8 cellular contexts compared by ENCODE assay signal in the genomic region with DNA sequence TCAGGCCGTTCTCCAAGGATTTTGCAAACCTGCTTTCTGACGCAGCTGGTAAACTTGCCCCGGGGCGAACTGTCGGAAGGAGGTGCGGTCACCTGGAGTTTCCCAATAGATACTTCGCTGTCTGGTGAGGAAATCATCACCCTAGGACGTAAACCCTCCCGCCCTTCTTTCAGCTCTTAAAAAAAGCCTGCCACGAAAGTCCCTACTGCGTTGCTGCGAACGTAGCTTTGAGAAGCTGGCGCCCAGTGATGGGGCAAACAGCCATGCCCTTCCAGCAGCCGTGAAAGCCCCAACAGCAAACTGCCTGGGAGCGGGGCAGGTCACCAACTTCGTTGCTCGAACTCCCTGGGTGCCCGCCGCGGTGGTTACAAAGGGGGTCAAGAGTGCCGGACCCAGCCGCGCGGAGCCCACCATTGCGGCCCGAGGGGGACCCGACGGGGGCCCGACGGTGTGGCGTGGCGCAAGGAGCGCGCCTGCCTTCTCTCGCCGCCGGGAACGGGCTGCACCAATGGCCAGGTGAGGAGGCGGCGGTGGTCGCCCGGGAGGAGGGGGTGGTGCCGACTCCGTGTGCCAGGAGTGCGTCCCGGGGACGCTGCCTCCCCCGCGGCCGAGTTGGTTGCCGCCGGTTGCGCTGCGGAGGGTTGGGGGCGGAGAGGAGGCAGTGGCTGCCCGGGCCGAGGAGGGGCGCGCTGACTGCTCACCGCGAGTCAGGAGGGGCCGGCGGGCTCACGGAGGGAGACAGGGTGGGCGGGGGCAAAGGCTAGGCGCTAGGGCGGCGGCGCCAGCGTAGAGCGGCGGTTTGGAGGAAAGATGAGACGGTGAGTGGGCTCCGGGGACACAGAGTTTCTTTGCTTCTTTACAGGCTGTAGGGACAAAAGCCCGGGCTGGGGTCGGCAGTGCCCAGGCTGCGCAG. TPM values are rescaled to one million over a fixed set of nuclear protein-coding genes. Genes with fewer than 3 reads are reported as not detected.
A peak's percentile ranks its signal among the peaks of the same experiment; 100 is the strongest.
DNase-seq lines count a peak whose midpoint lies in the region; ATAC-seq, FAIRE-seq and TF ChIP-seq lines count a peak whose summit lies in the region.

A gene (plus strand): TSS at position 205 of the 913 bp plus-strand sequence. CDS start 24,813 bp downstream, outside the sequence.

- H3K9ac ChIP-seq in K562 (ENCODE audit: insufficient read depth in 1 of 2, low read depth in 2 of 2, low read length in 2 of 2) (no peak within 1 kb of the TSS), iPS-18a (ENCODE audit: low read length) (peak within 1 kb of the TSS; percentile 69)

- no peak within 1 kb of the TSS for H3K4me2 ChIP-seq in K562 (ENCODE audit: insufficient read depth, low read length)

- H2AFZ ChIP-seq in K562 (ENCODE audit: low read depth, low read length), result no peak within 1 kb of the TSS

- no peaks in the 10 kb centered on the region for H3K79me2 ChIP-seq in K562 (ENCODE audit: control insufficient read depth, insufficient read depth, low read length)

- in situ Hi-C loops in K562 (cut with MboI), result no loop called here

- H3K9me3 ChIP-seq in K562 (replicated peaks; ENCODE audit: control insufficient read depth, insufficient read depth, low read depth, low read length) (no peaks in the 10 kb centered on the region), iPS-18a (ENCODE audit: control insufficient read depth, low read depth, low read length) (no peaks in the 10 kb centered on the region), small intestine (ENCODE audit: control insufficient read depth, low read depth) (no peaks in the 10 kb centered on the region)

- TF ChIP-seq POLR2A in K562 (conservative IDR thresholded peaks at IDR 0.05), result no peak

- H3K4me3 ChIP-seq in LNCaP clone FGC (ENCODE audit: low read depth, low read length) (peak within 1 kb of the TSS; percentile 54), K562 (no peak within 1 kb of the TSS), iPS-18a (ENCODE audit: low read length) (peak within 1 kb of the TSS; percentile 79), small intestine (ENCODE audit: low read depth in 1 of 2, low read length in 2 of 2) (peak within 1 kb of the TSS; percentile 55 to 64)

- H3K27ac ChIP-seq in K562 (ENCODE audit: extremely low read depth, low read depth, low read length), result no peak within 1 kb of the TSS
- H3K27ac ChIP-seq in iPS-18a (ENCODE audit: low read length), result no peak within 1 kb of the TSS
- peak within 1 kb of the TSS; percentile 63 to 90 for H3K27ac ChIP-seq in small intestine (ENCODE audit: low read depth in 1 of 2, low read length in 1 of 2)

- H3K27me3 ChIP-seq in K562 (ENCODE audit: control insufficient read depth in 2 of 2, insufficient read depth in 2 of 2, low read length in 2 of 2) (peaks cover 0 to 9% of the 10 kb centered on the region in 2 experiments; a peak in 3 of 5 replicates), iPS-18a (ENCODE audit: control insufficient read depth, insufficient read depth, low read length) (peaks cover 36% of the 10 kb centered on the region), small intestine (ENCODE audit: control insufficient read depth in 2 of 2, insufficient read depth in 2 of 2, low read length in 2 of 2) (peaks cover 0 to 4% of the 10 kb centered on the region in 2 donors)

- POLR2A ChIA-PET in K562 (lab: Yijun Ruan, JAX), result interaction anchor here (0.6 kb wide), 1 partner anchor 118 kb away, joined by 3 read pairs; no protein-coding TSS in a partner anchor

- no peaks in the 10 kb centered on the region for H4K20me1 ChIP-seq in K562 (replicated peaks; ENCODE audit: control insufficient read depth, insufficient read depth, low read length)

- TF ChIP-seq RAD21 in K562 (CRISPR knock-in tag; conservative IDR thresholded peaks at IDR 0.05 in 1 of 2, IDR thresholded peaks at IDR 0.05 in 1 of 2), result no peak

- H3K4me1 ChIP-seq in K562 (replicated peaks in 1 of 2; ENCODE audit: control insufficient read depth in 2 of 2, insufficient read depth in 2 of 2, low read length in 2 of 2) (peaks cover 0 to 7% of the 10 kb centered on the region in 2 experiments; a peak in 1 of 5 replicates), iPS-18a (ENCODE audit: control insufficient read depth, low read depth, low read length) (peaks cover 47% of the 10 kb centered on the region), small intestine (ENCODE audit: control insufficient read depth in 2 of 2, insufficient read depth in 1 of 2, low read depth in 1 of 2, low read length in 1 of 2) (peaks cover 3% of the 10 kb centered on the region in 2 donors)

- intact Hi-C loops in K562 (cut with micrococcal nuclease), result no loop called here

- no peak for TF ChIP-seq EP300 in K562 (IDR thresholded peaks at IDR 0.05; ENCODE audit: low read length)

- H3K9me1 ChIP-seq in K562 (ENCODE audit: control insufficient read depth, insufficient read depth, low read length), result no peaks in the 10 kb centered on the region

- FAIRE-seq in K562 (lab: Jason Lieb, UNC) (no peak), small intestine (lab: Jason Lieb, UNC) (no peak)

- ATAC-seq in K562 (no peak; the same call in 2 of the 3 replicates), GM19452 (IDR thresholded peaks at IDR 0.05; ENCODE audit: unreplicated experiment) (no peak)

- no TSS peak for BruUV-seq in K562 (replicated peaks; lab: Mats Ljungman, UMichigan)

- TF ChIP-seq CTCF in LNCaP clone FGC (IDR thresholded peaks at IDR 0.05; ENCODE audit: control insufficient read depth, extremely low read depth, insufficient read depth), result no peak; the same call in 1 of the 2 replicates
- no peak for TF ChIP-seq CTCF in K562 (IDR thresholded peaks at IDR 0.05 in 2 of 3, conservative IDR thresholded peaks at IDR 0.05 in 1 of 3; ENCODE audit: insufficient read depth in 2 of 3, low read depth in 1 of 3, low read length in 3 of 3)

- H3K36me3 ChIP-seq in K562 (ENCODE audit: control insufficient read depth, insufficient read depth, low read length), result no peaks in the 10 kb centered on the region
- no peaks in the 10 kb centered on the region for H3K36me3 ChIP-seq in iPS-18a (ENCODE audit: control insufficient read depth, low read depth, low read length)
- H3K36me3 ChIP-seq in small intestine (ENCODE audit: control insufficient read depth in 2 of 2, insufficient read depth in 2 of 2, low read length in 2 of 2), result no peaks in the 10 kb centered on the region

- DNase-seq in NCI-H510A (lab: John Stamatoyannopoulos, UW), result peak; percentile 22
- no peak for DNase-seq in NCI-H510A treated with DMSO at 0.1 percent for 48 hours (lab: John Stamatoyannopoulos, UW)
- DNase-seq in LNCaP clone FGC (ENCODE audit: low read depth), result no peak
- DNase-seq in T1000 (lab: John Stamatoyannopoulos, UW), result peak; percentile 58
- DNase-seq in K562 (ENCODE audit: extremely low read depth in 1 of 4, low spot score in 3 of 4), result no peak
- DNase-seq in small intestine, result peak; percentile 57

- CTCF ChIA-PET in K562 (lab: Yijun Ruan, JAX; ENCODE audit: low intra/inter-chr PET ratio), result no interaction called here

- 16% methylated on average over 35 of the region's 78 CpGs for WGBS in K562 (ENCODE audit: insufficient coverage, low coverage, missing lambda C conversion rate)
- WGBS in small intestine, 3 donors, result 0 to 1% (median 1%) methylated on average over 69 to 78 of the region's 78 CpGs

TF ChIP-seq in K562, 482 proteins besides CTCF, POLR2A, EP300 and RAD21 (continues in another document):
- TF ChIP-seq, protein P1, sequence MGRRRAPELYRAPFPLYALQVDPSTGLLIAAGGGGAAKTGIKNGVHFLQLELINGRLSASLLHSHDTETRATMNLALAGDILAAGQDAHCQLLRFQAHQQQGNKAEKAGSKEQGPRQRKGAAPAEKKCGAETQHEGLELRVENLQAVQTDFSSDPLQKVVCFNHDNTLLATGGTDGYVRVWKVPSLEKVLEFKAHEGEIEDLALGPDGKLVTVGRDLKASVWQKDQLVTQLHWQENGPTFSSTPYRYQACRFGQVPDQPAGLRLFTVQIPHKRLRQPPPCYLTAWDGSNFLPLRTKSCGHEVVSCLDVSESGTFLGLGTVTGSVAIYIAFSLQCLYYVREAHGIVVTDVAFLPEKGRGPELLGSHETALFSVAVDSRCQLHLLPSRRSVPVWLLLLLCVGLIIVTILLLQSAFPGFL (CRISPR knock-in tag; IDR thresholded peaks at IDR 0.05), result no peak
- TF ChIP-seq GABPA (tag; conservative IDR thresholded peaks at IDR 0.05; ENCODE audit: low read depth), result no peak
- TF ChIP-seq, protein P2, sequence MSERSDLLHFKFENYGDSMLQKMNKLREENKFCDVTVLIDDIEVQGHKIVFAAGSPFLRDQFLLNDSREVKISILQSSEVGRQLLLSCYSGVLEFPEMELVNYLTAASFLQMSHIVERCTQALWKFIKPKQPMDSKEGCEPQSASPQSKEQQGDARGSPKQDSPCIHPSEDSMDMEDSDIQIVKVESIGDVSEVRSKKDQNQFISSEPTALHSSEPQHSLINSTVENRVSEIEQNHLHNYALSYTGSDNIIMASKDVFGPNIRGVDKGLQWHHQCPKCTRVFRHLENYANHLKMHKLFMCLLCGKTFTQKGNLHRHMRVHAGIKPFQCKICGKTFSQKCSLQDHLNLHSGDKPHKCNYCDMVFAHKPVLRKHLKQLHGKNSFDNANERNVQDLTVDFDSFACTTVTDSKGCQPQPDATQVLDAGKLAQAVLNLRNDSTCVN (CRISPR knock-in tag; IDR thresholded peaks at IDR 0.05), result no peak

RNA-seq across cellular contexts. Expression of the gene that starts here (rescaled TPM):
- total RNA-seq in K562 (2011; cell fraction: chromatin; rRNA removed; ENCODE audit: low replicate concordance), result not detected in 2 replicates
- not detected in 2 replicates for total RNA-seq in K562 (2011; cell fraction: nucleolus; rRNA removed)
- total RNA-seq in K562 (2011; cell fraction: nucleoplasm; rRNA removed), result not detected in 2 replicates
- total RNA-seq in K562 (2014; rRNA removed), result not detected in 2 replicates
- total RNA-seq in K562 (2014; rRNA removed; fragmentation: Illumina TruSeq; extraction: Trizol), result not detected in 2 replicates
- not detected in 2 replicates for total RNA-seq in K562 (2015; rRNA removed; fragmentation: Illumina TruSeq; extraction: Trizol)
- 0.04 and 0.07 TPM in 2 replicates for total RNA-seq in K562 (2021)
- not detected in 2 replicates for polyA plus RNA-seq in K562 (2011; rRNA removed)
- polyA plus RNA-seq in K562 (2011; cell fraction: cytosol; rRNA removed), result not detected in 2 replicates
- polyA plus RNA-seq in K562 (2011; cell fraction: nucleus; rRNA removed), result 0.04 TPM in 1 of 2 replicates, not detected in the other
- polyA plus RNA-seq in K562 (2012), result not detected in 2 replicates
- not detected in 2 replicates for polyA plus RNA-seq in K562 (2014; fragmentation: Illumina TruSeq; extraction: Trizol)
- polyA plus RNA-seq in K562 (2014; fragmentation: Nextera tagmentation; extraction: Ambion mirVana), result not detected
- not detected in 2 replicates for polyA plus RNA-seq in K562 (2014; rRNA removed)
- not detected in 2 replicates for polyA minus RNA-seq in K562 (2011; rRNA and poly(A)+ RNA removed)
- 0.19 and 1.5 TPM in 2 replicates for polyA minus RNA-seq in K562 (2011; cell fraction: cytosol; rRNA and poly(A)+ RNA removed)
- 0.40 TPM in 1 of 2 replicates, not detected in the other for polyA minus RNA-seq in K562 (2011; cell fraction: nucleus; rRNA and poly(A)+ RNA removed)
- polyA plus RNA-seq in small intestine, result 1 to 10 TPM; 1.1 to 7.7 (median 1.4) TPM

Comparison
In these comparisons a context has a peak if more than half of its experiments do, and no peak if none do; other contexts are left out.
1. DNase-seq: peak in NCI-H510A (single experiment), T1000 (single experiment) and small intestine (single experiment); none in NCI-H510A treated with DMSO at 0.1 percent for 48 hours (single experiment), LNCaP clone FGC (single experiment) and K562 (0 of 4).
2. H3K27ac ChIP-seq: peak in small intestine (2 of 2); none in K562 (single experiment) and iPS-18a (single experiment).